Comparison of ENCODE assay signal across 8 cellular contexts in genomic region chr2:196277002-196277401, GRCh38.
DNase-seq lines count a peak whose midpoint lies in the region; ATAC-seq and TF ChIP-seq lines count a peak whose summit lies in the region.

No MANE protein-coding gene starts in this region.

- ATAC-seq in GM18502 (IDR thresholded peaks at IDR 0.05; ENCODE audit: poor library complexity, unreplicated experiment), result peak; percentile 47

- intact Hi-C loops in dorsolateral prefrontal cortex (cut with DNase I), result no loop called here

- H3K4me2 ChIP-seq in parathyroid adenoma (ENCODE audit: low read length), result no peak overlapping the region

- DNase-seq in OCI-M1 (lab: John Stamatoyannopoulos, UW), result peak; percentile 77
- no peak for DNase-seq in dorsolateral prefrontal cortex
- DNase-seq in NCI-H345 (lab: John Stamatoyannopoulos, UW), result no peak
- DNase-seq in NCI-H2171 treated with DMSO at 0.1 percent for 48 hours (lab: John Stamatoyannopoulos, UW), result no peak
- DNase-seq in stimulated activated CD4-positive, alpha-beta T cell treated with anti-CD3 and anti-CD28 coated beads, Interleukin-1b, Interleukin-23, amount 100 ng/mL, for 48 hours, result no peak

- no peaks in the 10 kb centered on the region for H3K9me3 ChIP-seq in parathyroid adenoma (ENCODE audit: control insufficient read depth, low read length)

- H3K4me1 ChIP-seq in ACC112 (ENCODE audit: control insufficient read depth, insufficient read depth, low read length, unreplicated experiment) (peaks cover 47% of the 10 kb centered on the region), parathyroid adenoma (no peaks in the 10 kb centered on the region)

- H2AFZ ChIP-seq in ACC112 (ENCODE audit: low read length, unreplicated experiment), result no peak overlapping the region
- no peak overlapping the region for H2AFZ ChIP-seq in parathyroid adenoma

- no peaks in the 10 kb centered on the region for H3K79me2 ChIP-seq in ACC112 (ENCODE audit: control insufficient read depth, insufficient read depth, low read length, unreplicated experiment)
- no peaks in the 10 kb centered on the region for H3K79me2 ChIP-seq in parathyroid adenoma

- no peak overlapping the region for H3K9ac ChIP-seq in parathyroid adenoma

- H3K27ac ChIP-seq in ACC112 (ENCODE audit: low read depth, low read length) (peak overlapping the region; percentile 62), dorsolateral prefrontal cortex (no peak overlapping the region), parathyroid adenoma (no peak overlapping the region)

- TF ChIP-seq CTCF in dorsolateral prefrontal cortex (IDR thresholded peaks at IDR 0.05 in 54 of 56, conservative IDR thresholded peaks at IDR 0.05 in 2 of 56; ENCODE audit: low read depth in 1 of 56, partially characterized antibody in 56 of 56), result peak in 53 of 56 donors; percentile 12 to 63 (median 45)
- peak; percentile 26 for TF ChIP-seq CTCF in parathyroid adenoma (IDR thresholded peaks at IDR 0.05)

- H3K36me3 ChIP-seq in ACC112 (ENCODE audit: insufficient read depth, low read length) (no peaks in the 10 kb centered on the region), parathyroid adenoma (ENCODE audit: control insufficient read depth, insufficient read depth, low read length) (no peaks in the 10 kb centered on the region)

- H3K4me3 ChIP-seq in ACC112 (ENCODE audit: low read depth, low read length) (no peak overlapping the region), dorsolateral prefrontal cortex (no peak overlapping the region), parathyroid adenoma (ENCODE audit: low read depth, low read length) (no peak overlapping the region)

- no peaks in the 10 kb centered on the region for H3K27me3 ChIP-seq in ACC112 (ENCODE audit: insufficient read depth, low read length)
- H3K27me3 ChIP-seq in dorsolateral prefrontal cortex, result no peaks in the 10 kb centered on the region
- no peaks in the 10 kb centered on the region for H3K27me3 ChIP-seq in parathyroid adenoma (ENCODE audit: control insufficient read depth, insufficient read depth, low read length)
